Comparison of ENCODE assay signal across 19 cellular contexts in the genomic region with DNA sequence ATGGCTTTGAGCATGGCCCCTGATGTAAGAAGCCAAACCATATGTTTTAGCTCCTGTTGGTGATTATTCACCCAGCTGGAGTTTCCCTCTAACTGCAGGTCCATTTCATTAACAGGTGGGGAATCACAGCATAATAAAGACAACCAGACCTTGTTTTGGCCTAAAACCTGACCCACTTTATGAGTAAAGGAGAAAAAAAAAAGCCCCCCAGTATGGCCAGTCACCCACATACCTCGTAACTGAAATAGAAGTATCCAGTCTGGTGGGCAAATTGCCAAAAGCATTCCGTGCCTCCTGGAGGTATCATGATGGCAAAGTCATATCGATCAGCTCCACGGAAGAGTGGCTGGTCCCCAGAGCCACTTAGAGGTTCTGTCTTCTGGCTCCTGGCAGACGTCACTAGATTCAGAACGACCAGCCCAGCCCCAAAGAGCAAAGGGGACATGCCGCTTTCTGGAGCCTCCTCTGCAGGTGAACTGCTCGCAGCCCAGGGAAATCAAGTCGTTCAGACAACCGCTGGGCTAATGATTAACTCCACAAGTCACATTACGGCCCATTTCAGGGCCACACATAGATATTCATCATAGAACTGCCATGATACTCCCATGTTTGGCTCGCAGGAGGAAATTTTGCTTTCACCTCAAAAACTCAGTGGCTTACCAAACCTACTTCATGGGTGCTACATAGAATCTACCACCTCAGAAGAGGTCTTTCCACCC. TPM values are rescaled to one million over a fixed set of nuclear protein-coding genes. Genes with fewer than 3 reads are reported as not detected.
DNase-seq lines count a peak whose midpoint lies in the region; ATAC-seq lines count a peak whose summit lies in the region.
"Had no signal": no experiment of that assay in that cellular context is flagged by ENCODE, and none has a peak within 500 bp of the region (broad histone marks: within the 10 kb centered on the region; RNA-seq: fewer than 3 reads in every experiment).

Gene TMED6 (minus strand): TSS at position 478 of the 719 bp plus-strand sequence. CDS start 33 bp downstream, at position 445.

- H3K4me3 ChIP-seq in CD8-positive, alpha-beta memory T cell (ENCODE audit: low read length): no peak within 1 kb of the TSS
- H3K4me3 ChIP-seq: thyroid gland had no signal

- no peak for ATAC-seq in activated T-helper 17 cell treated with anti-CD3 and anti-CD28 coated beads, Interleukin-2, amount 50 U/mL, for 72 hours (replicated peaks)
- ATAC-seq in HG02798 (IDR thresholded peaks at IDR 0.05; ENCODE audit: poor library complexity, unreplicated experiment): no peak
- ATAC-seq: activated CD4-positive, alpha-beta T cell treated with anti-CD3 and anti-CD28 coated beads for 36 hours had no signal

- no peaks in the 10 kb centered on the region for H3K9me3 Mint-ChIP-seq in activated T-helper 17 cell treated with anti-CD3 and anti-CD28 coated beads, Interleukin-2, amount 50 U/mL, for 72 hours
- H3K9me3 Mint-ChIP-seq in CD8-positive, alpha-beta memory T cell: no peaks in the 10 kb centered on the region
- H3K9me3 Mint-ChIP-seq: dendritic cell treated with granulocyte-macrophage colony-stimulating factor and Interleukin-4, amounts not matched to agents 40 ng/mL and 50 ng/mL, for 4 days; T-helper 1 cell treated with Interleukin-12 subunit alpha and Interleukin-12 subunit beta and Interleukin-4 antibody, amounts not matched to agents 30 μg/mL and 1 μg/mL, for 36 hours had no signal

- H3K4me1 Mint-ChIP-seq in activated T-helper 17 cell treated with anti-CD3 and anti-CD28 coated beads, Interleukin-2, amount 50 U/mL, for 72 hours: peaks cover 8% of the 10 kb centered on the region
- peaks cover 0 to 5% (median 4%) of the 10 kb centered on the region in 3 donors for H3K4me1 Mint-ChIP-seq in CD8-positive, alpha-beta memory T cell
- H3K4me1 Mint-ChIP-seq: activated CD4-positive, alpha-beta T cell treated with anti-CD3 and anti-CD28 coated beads for 36 hours had no signal

- H3K4me1 ChIP-seq in CD8-positive, alpha-beta memory T cell (ENCODE audit: insufficient read depth, low read length): no peaks in the 10 kb centered on the region
- H3K4me1 ChIP-seq: parathyroid adenoma had no signal

- H3K36me3 Mint-ChIP-seq in activated T-helper 17 cell treated with anti-CD3 and anti-CD28 coated beads, Interleukin-2, amount 50 U/mL, for 72 hours (ENCODE audit: low read depth): peaks cover 50% of the 10 kb centered on the region
- peaks cover 0 to 56% (median 15%) of the 10 kb centered on the region in 3 donors for H3K36me3 Mint-ChIP-seq in CD8-positive, alpha-beta memory T cell

- H3K27ac ChIP-seq in CD8-positive, alpha-beta memory T cell (ENCODE audit: low read depth, low read length): no peak within 1 kb of the TSS
- H3K27ac ChIP-seq: parathyroid adenoma, RWPE1 had no signal

- H3K27ac Mint-ChIP-seq in activated T-helper 17 cell treated with anti-CD3 and anti-CD28 coated beads, Interleukin-2, amount 50 U/mL, for 72 hours: peak within 1 kb of the TSS; percentile 29
- H3K27ac Mint-ChIP-seq in CD8-positive, alpha-beta memory T cell: peak within 1 kb of the TSS in 3 of 8 donors; percentile 47 to 70 (median 64)
- H3K27ac Mint-ChIP-seq: dendritic cell treated with granulocyte-macrophage colony-stimulating factor and Interleukin-4, amounts not matched to agents 40 ng/mL and 50 ng/mL, for 4 days had no signal

- in situ Hi-C loops in ACHN (cut with HindIII; ENCODE audit: low pct_ligation_motif_present, low pct_unique_long_range_greater_than_20kb, low sequenced_read_pairs): no loop called here

- no peaks in the 10 kb centered on the region for H3K27me3 Mint-ChIP-seq in activated T-helper 17 cell treated with anti-CD3 and anti-CD28 coated beads, Interleukin-2, amount 50 U/mL, for 72 hours
- H3K27me3 Mint-ChIP-seq in CD8-positive, alpha-beta memory T cell: no peaks in the 10 kb centered on the region
- H3K27me3 Mint-ChIP-seq: activated CD4-positive, alpha-beta T cell treated with anti-CD3 and anti-CD28 coated beads for 36 hours; dendritic cell treated with granulocyte-macrophage colony-stimulating factor and Interleukin-4, amounts not matched to agents 40 ng/mL and 50 ng/mL, for 4 days had no signal

- DNase-seq in ACHN (peak; percentile 69), HK-2 (ENCODE audit: unreplicated experiment) (peak; percentile 24), mesenteric fat pad (ENCODE audit: low spot score) (peak; percentile 16)
- DNase-seq in CD8-positive, alpha-beta memory T cell: no peak
- no peak for DNase-seq in activated CD4-positive, CD25-positive, alpha-beta regulatory T cell treated with anti-CD3 and anti-CD28 coated beads, Interleukin-2, amount 50 U/mL, for 72 hours
- no peak for DNase-seq in central memory CD4-positive, alpha-beta T cell
- DNase-seq: activated CD4-positive, alpha-beta T cell treated with anti-CD3 and anti-CD28 coated beads for 36 hours; activated T-cell treated with anti-CD3 and anti-CD28 coated beads, Interleukin-2, amount 50 U/mL, for 48 hours; amygdala; DND-41; mesendoderm; NCI-H510A; thyroid gland had no signal

- CTCF ChIA-PET in CD8-positive, alpha-beta memory T cell (lab: Charles Lee): no interaction called here

- no peaks in the 10 kb centered on the region for H3K9me3 ChIP-seq in CD8-positive, alpha-beta memory T cell (ENCODE audit: low read length)
- H3K9me3 ChIP-seq: thyroid gland had no signal

- H3K27me3 ChIP-seq in CD8-positive, alpha-beta memory T cell (ENCODE audit: insufficient read depth, low read length, poor library complexity, severe bottlenecking): no peaks in the 10 kb centered on the region
- H3K27me3 ChIP-seq: thyroid gland had no signal

- no peak within 1 kb of the TSS for H3K4me3 Mint-ChIP-seq in activated T-helper 17 cell treated with anti-CD3 and anti-CD28 coated beads, Interleukin-2, amount 50 U/mL, for 72 hours
- H3K4me3 Mint-ChIP-seq in CD8-positive, alpha-beta memory T cell: no peak within 1 kb of the TSS
- H3K4me3 Mint-ChIP-seq: activated CD4-positive, alpha-beta T cell treated with anti-CD3 and anti-CD28 coated beads for 36 hours; dendritic cell treated with granulocyte-macrophage colony-stimulating factor and Interleukin-4, amounts not matched to agents 40 ng/mL and 50 ng/mL, for 4 days; T-helper 1 cell treated with Interleukin-12 subunit alpha and Interleukin-12 subunit beta and Interleukin-4 antibody, amounts not matched to agents 30 μg/mL and 1 μg/mL, for 36 hours had no signal

- POLR2A ChIA-PET in CD8-positive, alpha-beta memory T cell (lab: Charles Lee): no interaction called here

- peaks cover 9% of the 10 kb centered on the region for H3K36me3 ChIP-seq in CD8-positive, alpha-beta memory T cell (ENCODE audit: insufficient read depth, low read length)

RNA-seq across cellular contexts. Expression of gene TMED6, which starts in this region (rescaled TPM):
- 1 to 10 TPM; 2.0 to 4.0 TPM for total RNA-seq in activated T-helper 17 cell treated with anti-CD3 and anti-CD28 coated beads, Interleukin-2, amount 50 U/mL, for 72 hours
- total RNA-seq in mesenteric fat pad: 1.2 TPM
- 1 to 10 TPM in 1 of 2 experiments, under 1 TPM in 1; 0.80 to 1.4 TPM for total RNA-seq in CD8-positive, alpha-beta memory T cell
- polyA plus RNA-seq in CD8-positive, alpha-beta memory T cell: not detected

Comparison
In these comparisons a context has a peak if more than half of its experiments do, and no peak if none do; other contexts are left out.
1. DNase-seq: peak in ACHN (single experiment), HK-2 (single experiment) and mesenteric fat pad (single experiment); none in CD8-positive, alpha-beta memory T cell (0 of 5), activated CD4-positive, CD25-positive, alpha-beta regulatory T cell treated with anti-CD3 and anti-CD28 coated beads, Interleukin-2, amount 50 U/mL, for 72 hours (single experiment) and central memory CD4-positive, alpha-beta T cell (single experiment).